11 cellular contexts compared by ENCODE assay signal in genomic region chr15:94844188-94844532, GRCh38.
A peak's percentile ranks its signal among the peaks of the same experiment; 100 is the strongest.
DNase-seq lines count a peak whose midpoint lies in the region; ATAC-seq and TF ChIP-seq lines count a peak whose summit lies in the region.
"Had no signal": no experiment of that assay in that cellular context is flagged by ENCODE, and none has a peak within 500 bp of the region (broad histone marks: within the 10 kb centered on the region; RNA-seq: fewer than 3 reads in every experiment).

No MANE protein-coding gene starts in this region.

- H3K9me3 ChIP-seq in HUES64 (ENCODE audit: insufficient read depth, low read depth, low read length) (peaks cover 18% of the 10 kb centered on the region), ectodermal cell (ENCODE audit: control insufficient read depth, low read length) (no peaks in the 10 kb centered on the region), mucosa of descending colon (peaks cover 6% of the 10 kb centered on the region), suprapubic skin (no peaks in the 10 kb centered on the region)

- WGBS in HUES64 = 90% methylated on average over 4 of the region's 5 CpGs
- WGBS in ectodermal cell, 2 experiments = 91 to 92% methylated on average over 5 of the region's 5 CpGs
- 56% methylated on average over 5 of the region's 5 CpGs for WGBS in suprapubic skin

- peak overlapping the region; percentile 76; the same call in 1 of the 2 replicates for H3K9ac ChIP-seq in HUES64 (ENCODE audit: low read depth, low read length)

- H3K27me3 ChIP-seq in HUES64 (ENCODE audit: insufficient read depth, low read length) = 0 out of 2 replicates have a peak, but pooled peaks cover 10% of the 10 kb centered on the region
- H3K27me3 ChIP-seq in ectodermal cell (ENCODE audit: control insufficient read depth, insufficient read depth, low read length, poor library complexity, severe bottlenecking) = no peaks in the 10 kb centered on the region
- peaks cover 9% of the 10 kb centered on the region for H3K27me3 ChIP-seq in suprapubic skin

- H3K36me3 ChIP-seq in HUES64 (ENCODE audit: insufficient read depth, low read length) (no peaks in the 10 kb centered on the region), ectodermal cell (ENCODE audit: control insufficient read depth, insufficient read depth, low read length) (no peaks in the 10 kb centered on the region), mucosa of descending colon (ENCODE audit: low read depth) (no peaks in the 10 kb centered on the region), suprapubic skin (no peaks in the 10 kb centered on the region)

- peak in 1 of 3 donors; percentile 19 for DNase-seq in mucosa of descending colon
- no peak for DNase-seq in suprapubic skin (ENCODE audit: low spot score in 2 of 2)
- no peak for DNase-seq in activated T-cell treated with anti-CD3 and anti-CD28 coated beads, Interleukin-2, amount 50 U/mL, for 48 hours
- DNase-seq in NCI-H2196 treated with DMSO at 0.1 percent for 48 hours (lab: John Stamatoyannopoulos, UW; ENCODE audit: unreplicated experiment) = no peak
- no peak for DNase-seq in iPS-NIHi11 (ENCODE audit: low spot score)
- DNase-seq: activated CD8-positive, alpha-beta T cell treated with anti-CD3 and anti-CD28 coated beads, Interleukin-2, amount 10 ng/mL, durations not matched to agents 7 days and 5 days; activated gamma-delta T cell treated with Interleukin-2 at 50 U/mL for 16 hours; SHP77 treated with DMSO at 0.1 percent for 48 hours; stimulated activated naive CD8-positive, alpha-beta T cell treated with anti-CD3 and anti-CD28 coated beads, Interleukin-15, Interleukin-2, amounts not matched to agents 100 U/mL and 50 U/mL, for 24 hours had no signal

- peak overlapping the region; percentile 44 for H3K4me3 ChIP-seq in HUES64 (ENCODE audit: low read length)
- H3K4me3 ChIP-seq in ectodermal cell (ENCODE audit: insufficient read depth, low read depth, low read length) = peak overlapping the region; percentile 29
- H3K4me3 ChIP-seq in mucosa of descending colon = no peak overlapping the region
- peak overlapping the region; percentile 46 for H3K4me3 ChIP-seq in suprapubic skin

- no peak for TF ChIP-seq POLR2A in suprapubic skin (IDR thresholded peaks at IDR 0.05)

- H3K27ac ChIP-seq in HUES64 (ENCODE audit: low read depth, low read length) = 0 out of 2 replicates have a peak overlapping the region, but pooled peaks have one; percentile 61
- no peak overlapping the region for H3K27ac ChIP-seq in ectodermal cell (ENCODE audit: insufficient read depth, low read depth, low read length, poor library complexity, severe bottlenecking)
- peak overlapping the region; percentile 59 for H3K27ac ChIP-seq in suprapubic skin

- no peak for TF ChIP-seq EP300 in suprapubic skin (IDR thresholded peaks at IDR 0.05)

- ATAC-seq in mucosa of descending colon = peak; percentile 13
- ATAC-seq: stimulated activated naive CD8-positive, alpha-beta T cell treated with anti-CD3 and anti-CD28 coated beads, Interleukin-15, Interleukin-2, amounts not matched to agents 100 U/mL and 50 U/mL, for 24 hours had no signal

- intact Hi-C loops in mucosa of descending colon (cut with DNase I, micrococcal nuclease) = no loop called here

- TF ChIP-seq CTCF in mucosa of descending colon (IDR thresholded peaks at IDR 0.05) (no peak), suprapubic skin (IDR thresholded peaks at IDR 0.05) (no peak)

- H3K4me1 ChIP-seq in HUES64 (ENCODE audit: insufficient read depth, low read length) = peaks cover 10% of the 10 kb centered on the region; the same call in 1 of the 2 replicates
- no peaks in the 10 kb centered on the region for H3K4me1 ChIP-seq in ectodermal cell (ENCODE audit: control insufficient read depth, insufficient read depth, low read length)
- H3K4me1 ChIP-seq in mucosa of descending colon (ENCODE audit: low read depth) = peaks cover 24% of the 10 kb centered on the region
- peaks cover 8% of the 10 kb centered on the region for H3K4me1 ChIP-seq in suprapubic skin
